14 cellular contexts compared by ENCODE assay signal in the genomic region with DNA sequence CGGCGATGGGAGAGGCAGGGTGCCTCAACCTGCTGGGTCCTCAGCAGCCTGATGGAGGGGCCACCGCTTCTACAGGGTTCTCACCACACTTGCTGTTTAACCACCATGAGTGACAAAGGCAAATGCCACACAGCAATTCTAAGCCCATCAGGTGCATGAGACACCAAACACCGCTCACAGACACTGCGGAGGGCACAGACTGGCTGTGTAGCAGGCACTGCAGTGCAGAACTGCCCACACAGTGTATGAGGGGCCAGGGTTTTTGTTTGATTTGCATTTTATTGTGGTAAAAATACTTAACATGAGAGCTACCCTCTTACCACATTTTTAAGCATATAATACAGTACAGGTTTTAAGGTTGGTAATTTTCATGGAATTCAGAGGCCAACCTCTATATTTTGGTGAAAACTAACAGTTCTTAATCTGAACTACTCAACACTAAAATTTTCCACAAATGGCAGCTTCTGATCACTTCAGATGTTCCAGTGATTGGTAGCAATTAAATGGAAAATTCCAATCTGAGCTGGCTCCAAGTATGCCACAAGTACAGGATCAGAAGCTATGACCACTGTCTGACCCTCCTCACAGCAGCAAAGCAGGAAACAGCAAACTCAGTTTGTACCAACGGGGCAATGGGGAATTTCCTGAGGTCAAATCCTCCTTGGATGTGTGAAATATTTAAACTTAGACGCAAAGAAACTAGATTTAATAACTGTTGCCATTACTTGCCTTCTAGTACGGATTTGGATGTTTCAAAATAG.
"Had no signal": no experiment of that assay in that cellular context is flagged by ENCODE, and none has a peak within 500 bp of the region (broad histone marks: within the 10 kb centered on the region; RNA-seq: fewer than 3 reads in every experiment).

No MANE protein-coding gene starts in this region.

- H3K4me3 Mint-ChIP-seq: activated CD4-positive, alpha-beta memory T cell treated with anti-CD3 and anti-CD28 coated beads, Interleukin-2, amount 10 ng/mL, durations not matched to agents 7 days and 5 days; activated naive CD4-positive, alpha-beta T cell treated with anti-CD3 and anti-CD28 coated beads for 36 hours; central memory CD8-positive, alpha-beta T cell had no signal

- H3K27me3 Mint-ChIP-seq: activated CD4-positive, alpha-beta memory T cell treated with anti-CD3 and anti-CD28 coated beads, Interleukin-2, amount 10 ng/mL, durations not matched to agents 7 days and 5 days; central memory CD8-positive, alpha-beta T cell had no signal

- H3K27ac Mint-ChIP-seq: activated CD4-positive, alpha-beta memory T cell treated with anti-CD3 and anti-CD28 coated beads, Interleukin-2, amount 10 ng/mL, durations not matched to agents 7 days and 5 days; activated naive CD4-positive, alpha-beta T cell treated with anti-CD3 and anti-CD28 coated beads for 36 hours had no signal

- ATAC-seq: body of pancreas had no signal

- H3K4me1 Mint-ChIP-seq: activated CD4-positive, alpha-beta memory T cell treated with anti-CD3 and anti-CD28 coated beads, Interleukin-2, amount 10 ng/mL, durations not matched to agents 7 days and 5 days; central memory CD8-positive, alpha-beta T cell had no signal

- H3K9me3 Mint-ChIP-seq: activated CD4-positive, alpha-beta memory T cell treated with anti-CD3 and anti-CD28 coated beads, Interleukin-2, amount 10 ng/mL, durations not matched to agents 7 days and 5 days; activated naive CD4-positive, alpha-beta T cell treated with anti-CD3 and anti-CD28 coated beads for 36 hours; central memory CD8-positive, alpha-beta T cell had no signal

- DNase-seq: activated CD4-positive, alpha-beta memory T cell treated with anti-CD3 and anti-CD28 coated beads, Interleukin-2, amount 10 ng/mL, durations not matched to agents 7 days and 5 days; activated CD4-positive, alpha-beta T cell treated with anti-CD3 and anti-CD28 coated beads for 1 hour; activated CD8-positive, alpha-beta memory T cell treated with anti-CD3 and anti-CD28 coated beads, Interleukin-2, amount 50 U/mL, for 48 hours; activated naive CD4-positive, alpha-beta T cell treated with anti-CD3 and anti-CD28 coated beads for 36 hours; body of pancreas; dorsolateral prefrontal cortex; foreskin melanocyte; heart right ventricle; left ventricle myocardium superior; stimulated activated CD4-positive, alpha-beta T cell treated with anti-CD3 and anti-CD28 coated beads, Interleukin-15, amount 100 ng/mL, for 24 hours; stimulated activated CD4-positive, alpha-beta T cell treated with anti-CD3 and anti-CD28 coated beads, Interleukin-4, amount 100 ng/mL, for 24 hours; T-helper 9 cell; tibial artery had no signal
